In genomic region chr16:83972256-83973008, GRCh38 we compare ENCODE assay signal across 26 cellular contexts. TPM values are rescaled to one million over a fixed set of nuclear protein-coding genes. Genes with fewer than 3 reads are reported as not detected.
"Had no signal": no experiment of that assay in that cellular context is flagged by ENCODE, and none has a peak within 500 bp of the region (broad histone marks: within the 10 kb centered on the region; RNA-seq: fewer than 3 reads in every experiment).

No MANE protein-coding gene starts in this region.

- H3K36me3 Mint-ChIP-seq: activated CD4-positive, alpha-beta memory T cell treated with anti-CD3 and anti-CD28 coated beads for 36 hours; activated naive CD8-positive, alpha-beta T cell had no signal

- ATAC-seq: activated T-helper 17 cell treated with anti-CD3 and anti-CD28 coated beads, Interleukin-2, amount 50 U/mL, for 72 hours; T-helper 17 cell had no signal

- DNase-seq: activated B cell treated with CpG ODN at 0.5 μM for 24 hours; activated CD4-positive, alpha-beta memory T cell treated with anti-CD3 and anti-CD28 coated beads for 36 hours; activated CD4-positive, alpha-beta T cell treated with anti-CD3 and anti-CD28 coated beads, Interleukin-2, amount 10 ng/mL, durations not matched to agents 7 days and 5 days; activated gamma-delta T cell; activated naive CD4-positive, alpha-beta T cell treated with anti-CD3 and anti-CD28 coated beads for 36 hours; activated T-cell treated with anti-CD3 and anti-CD28 coated beads for 4 hours; activated T-cell treated with anti-CD3 and anti-CD28 coated beads, Interleukin-2, amount 50 U/mL, for 48 hours; amygdala; brain microvascular endothelial cell; Karpas-422; MM.1S; NCI-H1105; NCI-H1436; NCI-H1694 treated with DMSO at 0.1 percent for 48 hours; NCI-H2029 treated with DMSO at 0.1 percent for 48 hours; NCI-H345; NCI-H510A treated with DMSO at 0.1 percent for 48 hours; NCI-H69; NK-92 treated with Interleukin-12 subunit alpha and Interleukin-12 subunit beta, amount 100 ng/mL, for 24 hours; SIG-M5; T-helper 17 cell; T-helper 9 cell had no signal

- H3K4me3 ChIP-seq: cardiac muscle cell had no signal

- H3K27ac Mint-ChIP-seq: activated B cell treated with CpG ODN at 0.5 μM for 24 hours; activated CD4-positive, alpha-beta memory T cell treated with anti-CD3 and anti-CD28 coated beads for 36 hours; activated CD4-positive, alpha-beta T cell treated with anti-CD3 and anti-CD28 coated beads, Interleukin-2, amount 10 ng/mL, durations not matched to agents 7 days and 5 days; activated naive CD4-positive, alpha-beta T cell treated with anti-CD3 and anti-CD28 coated beads for 36 hours; activated naive CD8-positive, alpha-beta T cell; activated T-helper 17 cell treated with anti-CD3 and anti-CD28 coated beads, Interleukin-2, amount 50 U/mL, for 72 hours; T-helper 17 cell had no signal

- H3K4me3 Mint-ChIP-seq: activated B cell treated with CpG ODN at 0.5 μM for 24 hours; activated CD4-positive, alpha-beta memory T cell treated with anti-CD3 and anti-CD28 coated beads for 36 hours; activated CD4-positive, alpha-beta T cell treated with anti-CD3 and anti-CD28 coated beads, Interleukin-2, amount 10 ng/mL, durations not matched to agents 7 days and 5 days; activated naive CD4-positive, alpha-beta T cell treated with anti-CD3 and anti-CD28 coated beads for 36 hours; activated naive CD8-positive, alpha-beta T cell; activated T-helper 17 cell treated with anti-CD3 and anti-CD28 coated beads, Interleukin-2, amount 50 U/mL, for 72 hours; T-helper 17 cell had no signal

- H3K36me3 ChIP-seq: brain microvascular endothelial cell, cardiac muscle cell had no signal

- H3K9me3 Mint-ChIP-seq: activated B cell treated with CpG ODN at 0.5 μM for 24 hours; activated CD4-positive, alpha-beta memory T cell treated with anti-CD3 and anti-CD28 coated beads for 36 hours; activated CD4-positive, alpha-beta T cell treated with anti-CD3 and anti-CD28 coated beads, Interleukin-2, amount 10 ng/mL, durations not matched to agents 7 days and 5 days; activated naive CD4-positive, alpha-beta T cell treated with anti-CD3 and anti-CD28 coated beads for 36 hours; activated T-helper 17 cell treated with anti-CD3 and anti-CD28 coated beads, Interleukin-2, amount 50 U/mL, for 72 hours had no signal

- H3K27ac ChIP-seq: brain microvascular endothelial cell, cardiac muscle cell had no signal

RNA-seq across cellular contexts. Expression of gene NECAB2, which starts 4.4 kb away (rescaled TPM):
- total RNA-seq: activated B cell treated with CpG ODN at 0.5 μM for 24 hours; activated CD4-positive, alpha-beta memory T cell treated with anti-CD3 and anti-CD28 coated beads for 36 hours; activated CD4-positive, alpha-beta T cell treated with anti-CD3 and anti-CD28 coated beads, Interleukin-2, amount 10 ng/mL, durations not matched to agents 7 days and 5 days; activated CD8-positive, alpha-beta memory T cell treated with anti-CD3 and anti-CD28 coated beads for 36 hours; activated naive CD4-positive, alpha-beta T cell treated with anti-CD3 and anti-CD28 coated beads for 36 hours; activated T-helper 17 cell treated with anti-CD3 and anti-CD28 coated beads, Interleukin-2, amount 50 U/mL, for 72 hours; T-helper 17 cell had no signal
